ENCODE assay signal across 3 cellular contexts in genomic region chr3:141386080-141386594, GRCh38.
TF ChIP-seq lines count a peak whose summit lies in the region.

No MANE protein-coding gene starts in this region.

TF ChIP-seq in A549, 52 proteins besides CTCF, POLR2A, EP300 and RAD21:
- peak; percentile 47 for TF ChIP-seq MAFK (IDR thresholded peaks at IDR 0.05; ENCODE audit: partially characterized antibody)
- no peak for TF ChIP-seq MAZ (IDR thresholded peaks at IDR 0.05; ENCODE audit: borderline replicate concordance, low read depth, low read length)

TF ChIP-seq in IMR-90, 13 proteins besides CTCF, POLR2A, EP300 and RAD21:
- TF ChIP-seq RCOR1 (IDR thresholded peaks at IDR 0.05; ENCODE audit: insufficient replicate concordance, low read length) (no peak), MAFK (IDR thresholded peaks at IDR 0.05; ENCODE audit: low read depth, low read length) (peak; percentile 69), CHD1 (IDR thresholded peaks at IDR 0.05; ENCODE audit: low read depth, low read length) (0 out of 2 replicates have a peak, but pooled peaks have one; percentile 79)

TF ChIP-seq in K562, 482 proteins besides CTCF, POLR2A, EP300 and RAD21:
- TF ChIP-seq MAFF (IDR thresholded peaks at IDR 0.05; ENCODE audit: low read length) (0 out of 2 replicates have a peak, but pooled peaks have one; percentile 17), TAF7 (tag; IDR thresholded peaks at IDR 0.05) (no peak), FOXJ2 (tag; IDR thresholded peaks at IDR 0.05) (peak; percentile 43), ZNF316 (IDR thresholded peaks at IDR 0.05) (peak; percentile 35), E2F5 (CRISPR knock-in tag; IDR thresholded peaks at IDR 0.05) (no peak)
